14 cellular contexts compared by ENCODE assay signal in genomic region chr11:12162652-12163051, GRCh38. TPM values are rescaled to one million over a fixed set of nuclear protein-coding genes. Genes with fewer than 3 reads are reported as not detected.
A peak's percentile ranks its signal among the peaks of the same experiment; 100 is the strongest.
DNase-seq lines count a peak whose midpoint lies in the region; ATAC-seq and TF ChIP-seq lines count a peak whose summit lies in the region.
"Had no signal": no experiment of that assay in that cellular context is flagged by ENCODE, and none has a peak within 500 bp of the region (broad histone marks: within the 10 kb centered on the region; RNA-seq: fewer than 3 reads in every experiment).

No MANE protein-coding gene starts in this region.

- H3K4me3 ChIP-seq in gastroesophageal sphincter: no peak overlapping the region
- H3K4me3 ChIP-seq in thoracic aorta: peak overlapping the region; percentile 34

- H3K36me3 Mint-ChIP-seq in activated T-cell treated with anti-CD3 and anti-CD28 coated beads, Interleukin-2, amount 50 U/mL, for 24 hours (ENCODE audit: low read depth): peaks cover 43% of the 10 kb centered on the region
- H3K36me3 Mint-ChIP-seq in T-helper 2 cell treated with Interferon-gamma antibody and Interleukin-4, amounts not matched to agents 5 μg/mL and 100 μg/mL, for 36 hours (ENCODE audit: low read depth): peaks cover 19% of the 10 kb centered on the region

- H3K27ac Mint-ChIP-seq in activated T-cell treated with anti-CD3 and anti-CD28 coated beads, Interleukin-2, amount 50 U/mL, for 24 hours: peak overlapping the region; percentile 14
- H3K27ac Mint-ChIP-seq in T-helper 2 cell treated with Interferon-gamma antibody and Interleukin-4, amounts not matched to agents 5 μg/mL and 100 μg/mL, for 36 hours: peak overlapping the region; percentile 43
- H3K27ac Mint-ChIP-seq: dendritic cell treated with granulocyte-macrophage colony-stimulating factor and Interleukin-4, amounts not matched to agents 40 ng/mL and 50 ng/mL, for 4 days; nephron progenitor cell had no signal

- H3K4me1 ChIP-seq in gastroesophageal sphincter (peaks cover 29 to 98% (median 39%) of the 10 kb centered on the region in 3 donors), thoracic aorta (ENCODE audit: control insufficient read depth in 1 of 2, low read depth in 2 of 2) (peaks cover 81 to 100% of the 10 kb centered on the region in 2 donors)

- peaks cover 60% of the 10 kb centered on the region for H3K4me1 Mint-ChIP-seq in activated T-cell treated with anti-CD3 and anti-CD28 coated beads, Interleukin-2, amount 50 U/mL, for 24 hours (ENCODE audit: low read depth)
- H3K4me1 Mint-ChIP-seq in T-helper 2 cell treated with Interferon-gamma antibody and Interleukin-4, amounts not matched to agents 5 μg/mL and 100 μg/mL, for 36 hours (ENCODE audit: low read depth): peaks cover 60% of the 10 kb centered on the region

- H3K9me3 Mint-ChIP-seq in activated T-cell treated with anti-CD3 and anti-CD28 coated beads, Interleukin-2, amount 50 U/mL, for 24 hours: no peaks in the 10 kb centered on the region
- no peaks in the 10 kb centered on the region for H3K9me3 Mint-ChIP-seq in T-helper 2 cell treated with Interferon-gamma antibody and Interleukin-4, amounts not matched to agents 5 μg/mL and 100 μg/mL, for 36 hours
- H3K9me3 Mint-ChIP-seq: activated naive CD8-positive, alpha-beta T cell treated with anti-CD3 and anti-CD28 coated beads for 36 hours; dendritic cell treated with granulocyte-macrophage colony-stimulating factor and Interleukin-4, amounts not matched to agents 40 ng/mL and 50 ng/mL, for 4 days; nephron progenitor cell had no signal

- H3K27me3 ChIP-seq in gastroesophageal sphincter (no peaks in the 10 kb centered on the region), thoracic aorta (replicated peaks; ENCODE audit: insufficient read depth) (no peaks in the 10 kb centered on the region)

- DNase-seq in activated T-cell treated with anti-CD3 and anti-CD28 coated beads, Interleukin-2, amount 50 U/mL, for 24 hours: no peak
- no peak for DNase-seq in activated T-cell treated with anti-CD3 and anti-CD28 coated beads, Interleukin-2, amount 50 U/mL, for 1 hour
- no peak for DNase-seq in T-helper 2 cell treated with Interferon-gamma antibody and Interleukin-4, amounts not matched to agents 5 μg/mL and 100 μg/mL, for 36 hours (ENCODE audit: low spot score)
- DNase-seq in thoracic aorta (ENCODE audit: low spot score) (no peak), cerebellum (ENCODE audit: low spot score) (no peak), A172 (ENCODE audit: low spot score) (no peak)
- no peak for DNase-seq in activated naive CD4-positive, alpha-beta T cell (lab: John Stamatoyannopoulos, UW)
- DNase-seq: activated naive CD8-positive, alpha-beta T cell treated with anti-CD3 and anti-CD28 coated beads for 36 hours; MV-4-11; NCI-H446; nephron progenitor cell; small intestine had no signal

- WGBS in gastroesophageal sphincter (ENCODE audit: low coverage in 1 of 2), 2 donors: 91% methylated on average over 1 of the region's 1 CpG; no CpG with 5 or more reads in 1 of the 2 donors

- no peak for TF ChIP-seq EP300 in gastroesophageal sphincter (IDR thresholded peaks at IDR 0.05)

- H3K27ac ChIP-seq in gastroesophageal sphincter (peak overlapping the region; percentile 84 to 93 (median 90)), thoracic aorta (peak overlapping the region; percentile 97 to 98)

- H3K27me3 Mint-ChIP-seq in activated T-cell treated with anti-CD3 and anti-CD28 coated beads, Interleukin-2, amount 50 U/mL, for 24 hours: no peaks in the 10 kb centered on the region
- H3K27me3 Mint-ChIP-seq in T-helper 2 cell treated with Interferon-gamma antibody and Interleukin-4, amounts not matched to agents 5 μg/mL and 100 μg/mL, for 36 hours (ENCODE audit: low read depth): no peaks in the 10 kb centered on the region
- H3K27me3 Mint-ChIP-seq: activated naive CD8-positive, alpha-beta T cell treated with anti-CD3 and anti-CD28 coated beads for 36 hours; dendritic cell treated with granulocyte-macrophage colony-stimulating factor and Interleukin-4, amounts not matched to agents 40 ng/mL and 50 ng/mL, for 4 days had no signal

- TF ChIP-seq CTCF in gastroesophageal sphincter (IDR thresholded peaks at IDR 0.05): no peak
- TF ChIP-seq CTCF in thoracic aorta (IDR thresholded peaks at IDR 0.05): no peak

- ATAC-seq in gastroesophageal sphincter (no peak), thoracic aorta (ENCODE audit: insufficient number of reproducible peaks, low FRiP score, low read depth) (no peak)

- no peak for TF ChIP-seq POLR2A in gastroesophageal sphincter (IDR thresholded peaks at IDR 0.05)

- H3K36me3 ChIP-seq in gastroesophageal sphincter (peaks cover 0 to 13% of the 10 kb centered on the region in 2 donors), thoracic aorta (peaks cover 21% of the 10 kb centered on the region)

- H3K4me3 Mint-ChIP-seq in activated T-cell treated with anti-CD3 and anti-CD28 coated beads, Interleukin-2, amount 50 U/mL, for 24 hours: no peak overlapping the region
- no peak overlapping the region for H3K4me3 Mint-ChIP-seq in T-helper 2 cell treated with Interferon-gamma antibody and Interleukin-4, amounts not matched to agents 5 μg/mL and 100 μg/mL, for 36 hours
- H3K4me3 Mint-ChIP-seq: activated naive CD8-positive, alpha-beta T cell treated with anti-CD3 and anti-CD28 coated beads for 36 hours; dendritic cell treated with granulocyte-macrophage colony-stimulating factor and Interleukin-4, amounts not matched to agents 40 ng/mL and 50 ng/mL, for 4 days; nephron progenitor cell had no signal

- H3K9me3 ChIP-seq in gastroesophageal sphincter: no peaks in the 10 kb centered on the region
- H3K9me3 ChIP-seq in thoracic aorta: no peaks in the 10 kb centered on the region

RNA-seq across cellular contexts. Expression of gene MICAL2, which starts 52.3 kb away (rescaled TPM):
- total RNA-seq in gastroesophageal sphincter (100 to 1,000 TPM; 196 to 550 (median 237) TPM), thoracic aorta (100 to 1,000 TPM; 791 to 989 TPM), cerebellum (20.0 TPM)
- total RNA-seq in A172 (2014; rRNA removed; shearing (Covaris generic)): 95.3 and 148 TPM in 2 replicates
